15 cellular contexts compared by ENCODE assay signal in the genomic region with DNA sequence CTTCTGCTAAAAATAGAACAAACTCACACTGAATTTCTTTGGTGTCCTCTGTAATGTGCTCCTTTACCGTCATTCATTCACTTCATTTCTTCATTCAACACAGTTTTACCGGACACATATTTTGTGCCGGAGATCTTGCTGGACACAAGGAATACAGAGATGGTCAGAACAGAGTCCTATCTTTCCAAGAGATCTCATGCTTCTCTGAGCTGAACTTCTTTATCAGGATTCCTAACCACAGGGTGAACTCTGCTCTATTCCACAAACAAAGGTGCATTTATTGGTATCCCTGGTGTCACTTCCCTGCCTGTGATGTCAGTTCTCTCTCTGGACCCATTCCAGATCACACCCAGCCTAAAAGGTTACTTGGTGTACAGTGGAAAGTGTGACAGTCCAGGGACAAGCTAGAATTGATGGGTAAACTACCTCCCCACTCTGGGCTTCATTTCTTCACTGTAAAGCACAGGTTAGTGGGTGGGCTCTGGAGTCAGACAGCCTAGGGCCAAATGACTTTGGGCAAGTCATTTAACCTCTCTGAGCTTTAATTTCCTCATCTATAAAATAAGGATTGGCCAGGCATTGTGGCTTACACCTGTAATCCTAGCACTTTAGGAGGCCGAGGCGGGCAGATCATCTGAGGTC. TPM values are rescaled to one million over a fixed set of nuclear protein-coding genes. Genes with fewer than 3 reads are reported as not detected.
DNase-seq lines count a peak whose midpoint lies in the region; ATAC-seq and TF ChIP-seq lines count a peak whose summit lies in the region.
"Had no signal": no experiment of that assay in that cellular context is flagged by ENCODE, and none has a peak within 500 bp of the region (broad histone marks: within the 10 kb centered on the region; RNA-seq: fewer than 3 reads in every experiment).

No MANE protein-coding gene starts in this region.

- TF ChIP-seq POLR2A in stomach (IDR thresholded peaks at IDR 0.05), result no peak

- H3K27ac ChIP-seq in VCaP (peak overlapping the region; percentile 63), stomach (peak overlapping the region in 3 of 5 donors; percentile 7 to 25 (median 20))
- H3K27ac ChIP-seq: SJSA1 had no signal

- no peak for TF ChIP-seq CTCF in VCaP (conservative IDR thresholded peaks at IDR 0.05)
- no peak for TF ChIP-seq CTCF in glutamatergic neuron (IDR thresholded peaks at IDR 0.05; ENCODE audit: partially characterized antibody, unreplicated experiment)
- no peak for TF ChIP-seq CTCF in stomach (IDR thresholded peaks at IDR 0.05)

- H3K4me3 Mint-ChIP-seq in activated naive CD4-positive, alpha-beta T cell treated with anti-CD3 and anti-CD28 coated beads, Interleukin-2, amount 50 U/mL, for 24 hours, result no peak overlapping the region
- H3K4me3 Mint-ChIP-seq in glutamatergic neuron (ENCODE audit: unreplicated experiment), result no peak overlapping the region
- H3K4me3 Mint-ChIP-seq: HFFc6 had no signal

- peak overlapping the region; percentile 52 for H3K27ac Mint-ChIP-seq in activated naive CD4-positive, alpha-beta T cell treated with anti-CD3 and anti-CD28 coated beads, Interleukin-2, amount 50 U/mL, for 24 hours
- peak overlapping the region; percentile 17 for H3K27ac Mint-ChIP-seq in glutamatergic neuron (ENCODE audit: unreplicated experiment)

- peaks cover 10% of the 10 kb centered on the region for H3K36me3 Mint-ChIP-seq in activated naive CD4-positive, alpha-beta T cell treated with anti-CD3 and anti-CD28 coated beads, Interleukin-2, amount 50 U/mL, for 24 hours
- no peaks in the 10 kb centered on the region for H3K36me3 Mint-ChIP-seq in glutamatergic neuron (ENCODE audit: unreplicated experiment)

- H3K4me3 ChIP-seq in stomach, result no peak overlapping the region
- H3K4me3 ChIP-seq: SJSA1 had no signal

- peaks cover 36% of the 10 kb centered on the region for H3K4me1 Mint-ChIP-seq in activated naive CD4-positive, alpha-beta T cell treated with anti-CD3 and anti-CD28 coated beads, Interleukin-2, amount 50 U/mL, for 24 hours
- H3K4me1 Mint-ChIP-seq in glutamatergic neuron (ENCODE audit: low read depth, unreplicated experiment), result peaks cover 5% of the 10 kb centered on the region

- no peaks in the 10 kb centered on the region for H3K27me3 Mint-ChIP-seq in activated naive CD4-positive, alpha-beta T cell treated with anti-CD3 and anti-CD28 coated beads, Interleukin-2, amount 50 U/mL, for 24 hours
- H3K27me3 Mint-ChIP-seq in glutamatergic neuron (ENCODE audit: unreplicated experiment), result peaks cover 11% of the 10 kb centered on the region

- no peak for DNase-seq in activated naive CD4-positive, alpha-beta T cell treated with anti-CD3 and anti-CD28 coated beads, Interleukin-2, amount 50 U/mL, for 16 hours
- DNase-seq in glutamatergic neuron (no peak), stomach (no peak), NCI-H524 treated with DMSO at 0.1 percent for 48 hours (lab: John Stamatoyannopoulos, UW) (no peak), middle frontal gyrus (ENCODE audit: extremely low spot score, low spot score) (no peak)
- DNase-seq: DMS 273 treated with DMSO at 0.1 percent for 48 hours; effector memory CD4-positive, alpha-beta T cell; HFFc6; NCI-H1436 treated with DMSO at 0.1 percent for 48 hours; NCI-H748 treated with DMSO at 0.1 percent for 48 hours; occipital lobe had no signal

- intact Hi-C loops in stomach (cut with DNase I; ENCODE audit: low total_unique reads), result no loop called here

- no peak for TF ChIP-seq EP300 in stomach (IDR thresholded peaks at IDR 0.05)

- no peak for ATAC-seq in HG02642 (IDR thresholded peaks at IDR 0.05; ENCODE audit: poor library complexity, unreplicated experiment)

- H3K27me3 ChIP-seq in stomach, result no peaks in the 10 kb centered on the region
- H3K27me3 ChIP-seq: SJSA1 had no signal

- peaks cover 29 to 86% (median 49%) of the 10 kb centered on the region in 4 donors for H3K4me1 ChIP-seq in stomach

- H3K36me3 ChIP-seq in stomach, result peaks cover 14 to 44% (median 38%) of the 10 kb centered on the region in 4 donors

- WGBS in stomach, 5 donors, result 76 to 83% (median 81%) methylated on average over 5 of the region's 5 CpGs

- H3K9me3 Mint-ChIP-seq in activated naive CD4-positive, alpha-beta T cell treated with anti-CD3 and anti-CD28 coated beads, Interleukin-2, amount 50 U/mL, for 24 hours, result no peaks in the 10 kb centered on the region
- H3K9me3 Mint-ChIP-seq in glutamatergic neuron (ENCODE audit: unreplicated experiment), result peaks cover 6% of the 10 kb centered on the region
- H3K9me3 Mint-ChIP-seq: HFFc6 had no signal

- H3K9me3 ChIP-seq in stomach, result no peaks in the 10 kb centered on the region
- H3K9me3 ChIP-seq: SJSA1 had no signal

RNA-seq across cellular contexts. Expression of a gene that starts 4.2 kb away (rescaled TPM):
- total RNA-seq in glutamatergic neuron (ENCODE audit: unreplicated experiment) (not detected), stomach (100 to 1,000 TPM in 1 of 5 donors, 10 to 100 TPM in 2, 1 to 10 TPM in 2; 4.0 to 145 (median 19.5) TPM)
- polyA plus RNA-seq in stomach, result 10 to 100 TPM; 37.6 to 53.0 (median 46.4) TPM

RNA-seq across cellular contexts. Expression of a gene that starts 11.4 kb away (rescaled TPM):
- total RNA-seq in glutamatergic neuron (ENCODE audit: unreplicated experiment) (413 TPM), stomach (10 to 100 TPM in 4 of 5 donors, 1 to 10 TPM in 1; 8.2 to 71.7 (median 55.8) TPM)
- polyA plus RNA-seq in stomach, result 10 to 100 TPM; 26.5 to 73.6 (median 65.7) TPM

RNA-seq across cellular contexts. Expression of a gene that starts 12.6 kb away (rescaled TPM):
- 658 TPM for total RNA-seq in glutamatergic neuron (ENCODE audit: unreplicated experiment)
- 1,000 to 10,000 TPM in 3 of 5 donors, 100 to 1,000 TPM in 2; 251 to 1,639 (median 1,099) TPM for total RNA-seq in stomach
- polyA plus RNA-seq in stomach, result 1,000 to 10,000 TPM; 2,693 to 4,199 (median 4,058) TPM

RNA-seq across cellular contexts. Expression of a gene that starts 14.2 kb away (rescaled TPM):
- total RNA-seq in glutamatergic neuron (ENCODE audit: unreplicated experiment) (75.8 TPM), stomach (1 to 10 TPM in 3 of 5 donors, under 1 TPM in 1, not detected in 1; 0.37 to 5.8 (median 2.1) TPM)
- polyA plus RNA-seq in stomach, result 1 to 10 TPM in 2 of 3 donors, under 1 TPM in 1; 0.50 to 1.2 (median 1.2) TPM

RNA-seq across cellular contexts. Expression of a gene that starts 30.4 kb away (rescaled TPM):
- total RNA-seq in glutamatergic neuron (ENCODE audit: unreplicated experiment), result 14.0 TPM
- total RNA-seq in stomach, result 10 to 100 TPM; 12.9 to 51.6 (median 15.2) TPM
- 1 to 10 TPM; 5.8 to 7.1 (median 6.6) TPM for polyA plus RNA-seq in stomach
